10 cellular contexts compared by ENCODE assay signal in the genomic region with DNA sequence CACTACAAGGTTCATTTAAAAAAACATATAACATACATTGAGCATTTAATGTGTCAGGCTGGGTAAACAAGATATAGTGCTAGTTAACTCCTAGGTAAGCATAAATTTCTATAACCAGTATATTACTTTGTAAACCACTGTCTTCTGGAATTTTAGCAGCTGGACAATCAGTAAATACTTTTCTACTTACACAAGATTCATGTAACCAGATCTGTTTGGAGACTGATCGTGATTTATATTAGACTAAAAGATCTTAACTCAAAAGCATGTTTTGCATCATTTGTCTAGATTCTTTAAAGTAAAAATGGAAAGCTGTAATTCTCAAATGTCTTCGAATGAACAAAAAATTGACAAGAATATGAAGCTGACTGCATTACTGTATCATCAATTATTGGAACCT. TPM values are rescaled to one million over a fixed set of nuclear protein-coding genes. Genes with fewer than 3 reads are reported as not detected.
DNase-seq lines count a peak whose midpoint lies in the region; ATAC-seq and TF ChIP-seq lines count a peak whose summit lies in the region.
"Had no signal": no experiment of that assay in that cellular context is flagged by ENCODE, and none has a peak within 500 bp of the region (broad histone marks: within the 10 kb centered on the region; RNA-seq: fewer than 3 reads in every experiment).

No MANE protein-coding gene starts in this region.

- H3K9me3 ChIP-seq in Loucy (ENCODE audit: insufficient read depth, low read depth, low read length) (no peaks in the 10 kb centered on the region), colonic mucosa (no peaks in the 10 kb centered on the region)
- H3K9me3 ChIP-seq: thyroid gland had no signal

- H3K27ac ChIP-seq in ACC112 (ENCODE audit: low read depth, low read length) (no peak overlapping the region), colonic mucosa (peak overlapping the region; percentile 70)
- H3K27ac ChIP-seq: thyroid gland had no signal

- H2AFZ ChIP-seq in ACC112 (ENCODE audit: low read length, unreplicated experiment) (peak overlapping the region; percentile 75), Loucy (ENCODE audit: low read length) (peak overlapping the region; percentile 84; the same call in 1 of the 2 replicates)

- H3K27ac Mint-ChIP-seq in natural killer cell = no peak overlapping the region
- H3K27ac Mint-ChIP-seq in activated naive CD4-positive, alpha-beta T cell treated with anti-CD3 and anti-CD28 coated beads, Interleukin-2, amount 10 ng/mL, durations not matched to agents 7 days and 5 days = no peak overlapping the region
- H3K27ac Mint-ChIP-seq in activated CD4-positive, alpha-beta memory T cell treated with anti-CD3 and anti-CD28 coated beads, Interleukin-2, amount 10 ng/mL, durations not matched to agents 7 days and 5 days = no peak overlapping the region
- H3K27ac Mint-ChIP-seq: nephron progenitor cell had no signal

- CTCF ChIA-PET in activated naive CD4-positive, alpha-beta T cell treated with anti-CD3 and anti-CD28 coated beads, Interleukin-2, amount 10 ng/mL, durations not matched to agents 7 days and 5 days (lab: Charles Lee) = interaction anchor here (1.0 kb wide), 1 partner anchor 15 kb away, joined by 4 read pairs; the partner anchor contains the start of gene KCTD18
- CTCF ChIA-PET in activated CD4-positive, alpha-beta memory T cell treated with anti-CD3 and anti-CD28 coated beads, Interleukin-2, amount 10 ng/mL, durations not matched to agents 7 days and 5 days (lab: Charles Lee) = interaction anchor here (1.1 to 5.9 kb wide), 8 partner anchors 9 to 180 kb away, joined by 3 to 51 read pairs (median 4); partner anchors contain the start of gene KCTD18

- peak overlapping the region; percentile 92 for H3K4me3 Mint-ChIP-seq in natural killer cell
- H3K4me3 Mint-ChIP-seq in activated naive CD4-positive, alpha-beta T cell treated with anti-CD3 and anti-CD28 coated beads, Interleukin-2, amount 10 ng/mL, durations not matched to agents 7 days and 5 days = no peak overlapping the region
- no peak overlapping the region for H3K4me3 Mint-ChIP-seq in activated CD4-positive, alpha-beta memory T cell treated with anti-CD3 and anti-CD28 coated beads, Interleukin-2, amount 10 ng/mL, durations not matched to agents 7 days and 5 days

- H3F3A ChIP-seq in Loucy (ENCODE audit: low read depth) = no peaks in the 10 kb centered on the region

- H3K4me3 ChIP-seq in ACC112 (ENCODE audit: low read depth, low read length) (peak overlapping the region; percentile 83), Loucy (ENCODE audit: low read length, poor library complexity, severe bottlenecking) (peak overlapping the region; percentile 94), colonic mucosa (peak overlapping the region; percentile 76)

- no peaks in the 10 kb centered on the region for H3K9me2 ChIP-seq in Loucy (replicated peaks; ENCODE audit: low read depth, low read length)

- peaks cover 9 to 10% of the 10 kb centered on the region in 2 donors for H3K4me1 Mint-ChIP-seq in natural killer cell
- peaks cover 41% of the 10 kb centered on the region for H3K4me1 Mint-ChIP-seq in activated naive CD4-positive, alpha-beta T cell treated with anti-CD3 and anti-CD28 coated beads, Interleukin-2, amount 10 ng/mL, durations not matched to agents 7 days and 5 days
- peaks cover 46% of the 10 kb centered on the region for H3K4me1 Mint-ChIP-seq in activated CD4-positive, alpha-beta memory T cell treated with anti-CD3 and anti-CD28 coated beads, Interleukin-2, amount 10 ng/mL, durations not matched to agents 7 days and 5 days

- H3K9ac ChIP-seq in Loucy (ENCODE audit: low read depth, low read length, poor library complexity, severe bottlenecking) = no peak overlapping the region
- H3K9ac ChIP-seq in colonic mucosa (ENCODE audit: low read depth in 2 of 2, low read length in 2 of 2) = no peak overlapping the region

- intact Hi-C loops in colonic mucosa (cut with DNase I) (no loop called here), natural killer cell (cut with micrococcal nuclease) (loop anchor here (5.0 kb wide), 1 partner anchor 337 kb away; the partner anchor contains the start of gene CLK1)

- H3K36me3 Mint-ChIP-seq in natural killer cell = no peaks in the 10 kb centered on the region
- peaks cover 16% of the 10 kb centered on the region for H3K36me3 Mint-ChIP-seq in activated naive CD4-positive, alpha-beta T cell treated with anti-CD3 and anti-CD28 coated beads, Interleukin-2, amount 10 ng/mL, durations not matched to agents 7 days and 5 days
- peaks cover 22% of the 10 kb centered on the region for H3K36me3 Mint-ChIP-seq in activated CD4-positive, alpha-beta memory T cell treated with anti-CD3 and anti-CD28 coated beads, Interleukin-2, amount 10 ng/mL, durations not matched to agents 7 days and 5 days (ENCODE audit: low read depth)

- peaks cover 2 to 7% of the 10 kb centered on the region in 2 donors for H3K27me3 Mint-ChIP-seq in natural killer cell (ENCODE audit: low read depth in 2 of 2)
- H3K27me3 Mint-ChIP-seq in activated naive CD4-positive, alpha-beta T cell treated with anti-CD3 and anti-CD28 coated beads, Interleukin-2, amount 10 ng/mL, durations not matched to agents 7 days and 5 days = peaks cover 4% of the 10 kb centered on the region
- H3K27me3 Mint-ChIP-seq in activated CD4-positive, alpha-beta memory T cell treated with anti-CD3 and anti-CD28 coated beads, Interleukin-2, amount 10 ng/mL, durations not matched to agents 7 days and 5 days = peaks cover 3% of the 10 kb centered on the region

- DNase-seq in colonic mucosa (no peak), natural killer cell (no peak)
- DNase-seq in activated naive CD4-positive, alpha-beta T cell treated with anti-CD3 and anti-CD28 coated beads, Interleukin-2, amount 10 ng/mL, durations not matched to agents 7 days and 5 days = no peak
- no peak for DNase-seq in activated CD4-positive, alpha-beta memory T cell treated with anti-CD3 and anti-CD28 coated beads, Interleukin-2, amount 10 ng/mL, durations not matched to agents 7 days and 5 days
- DNase-seq: nephron progenitor cell, thyroid gland had no signal

- H4K20me1 ChIP-seq in Loucy (ENCODE audit: insufficient read depth, low read length, poor library complexity, severe bottlenecking) = peaks cover 9% of the 10 kb centered on the region

- H3K9me3 Mint-ChIP-seq in natural killer cell = no peaks in the 10 kb centered on the region
- H3K9me3 Mint-ChIP-seq in activated naive CD4-positive, alpha-beta T cell treated with anti-CD3 and anti-CD28 coated beads, Interleukin-2, amount 10 ng/mL, durations not matched to agents 7 days and 5 days = no peaks in the 10 kb centered on the region
- no peaks in the 10 kb centered on the region for H3K9me3 Mint-ChIP-seq in activated CD4-positive, alpha-beta memory T cell treated with anti-CD3 and anti-CD28 coated beads, Interleukin-2, amount 10 ng/mL, durations not matched to agents 7 days and 5 days
- H3K9me3 Mint-ChIP-seq: nephron progenitor cell had no signal

- H3K4me1 ChIP-seq in ACC112 (ENCODE audit: control insufficient read depth, insufficient read depth, low read length, unreplicated experiment) (peaks cover 24% of the 10 kb centered on the region), Loucy (ENCODE audit: insufficient read depth, low read length, poor library complexity, severe bottlenecking) (peaks cover 37% of the 10 kb centered on the region), colonic mucosa (peaks cover 4% of the 10 kb centered on the region)

- H3K36me3 ChIP-seq in ACC112 (ENCODE audit: insufficient read depth, low read length) = no peaks in the 10 kb centered on the region
- no peaks in the 10 kb centered on the region for H3K36me3 ChIP-seq in Loucy (ENCODE audit: insufficient read depth, low read length)
- H3K36me3 ChIP-seq in colonic mucosa = no peaks in the 10 kb centered on the region
- H3K36me3 ChIP-seq: thyroid gland had no signal

- peaks cover 39% of the 10 kb centered on the region for H3K79me2 ChIP-seq in ACC112 (ENCODE audit: control insufficient read depth, insufficient read depth, low read length, unreplicated experiment)
- H3K79me2 ChIP-seq in Loucy (ENCODE audit: insufficient read depth, low read length) = peaks cover 39% of the 10 kb centered on the region

- peak overlapping the region; percentile 74 for H3K4me2 ChIP-seq in Loucy (ENCODE audit: low read depth, low read length, poor library complexity, severe bottlenecking)

- H3K27me3 ChIP-seq in ACC112 (ENCODE audit: insufficient read depth, low read length) (no peaks in the 10 kb centered on the region; the same call in none of the 2 replicates), Loucy (ENCODE audit: insufficient read depth, low read length, poor library complexity, severe bottlenecking) (peaks cover 50% of the 10 kb centered on the region), colonic mucosa (no peaks in the 10 kb centered on the region)
- H3K27me3 ChIP-seq: thyroid gland had no signal

- ATAC-seq in natural killer cell (no peak), HG03159 (IDR thresholded peaks at IDR 0.05; ENCODE audit: unreplicated experiment) (no peak), HG02973 (IDR thresholded peaks at IDR 0.05; ENCODE audit: unreplicated experiment) (no peak)

- POLR2A ChIA-PET in activated CD4-positive, alpha-beta memory T cell treated with anti-CD3 and anti-CD28 coated beads, Interleukin-2, amount 10 ng/mL, durations not matched to agents 7 days and 5 days (lab: Charles Lee) = interaction anchor here (0.9 to 4.3 kb wide), 8 partner anchors 9 to 614 kb away, joined by 3 to 47 read pairs (median 6); partner anchors contain the start of genes C2orf69, KCTD18, MAIP1 and TYW5

- TF ChIP-seq CTCF in Loucy (conservative IDR thresholded peaks at IDR 0.05; ENCODE audit: low read length) = no peak
- TF ChIP-seq CTCF in colonic mucosa (IDR thresholded peaks at IDR 0.05) = no peak
- no peak for TF ChIP-seq CTCF in natural killer cell (IDR thresholded peaks at IDR 0.05)

RNA-seq across cellular contexts. Expression of gene SGO2, which starts 0.9 kb away (rescaled TPM):
- 10 to 100 TPM in 1 of 2 donors, 1 to 10 TPM in 1; 7.6 to 19.5 TPM for total RNA-seq in colonic mucosa
- total RNA-seq in natural killer cell = 1 to 10 TPM; 2.3 to 5.4 (median 3.1) TPM
- 10 to 100 TPM; 44.2 to 45.3 TPM for total RNA-seq in activated CD4-positive, alpha-beta memory T cell treated with anti-CD3 and anti-CD28 coated beads, Interleukin-2, amount 10 ng/mL, durations not matched to agents 7 days and 5 days

RNA-seq across cellular contexts. Expression of gene KCTD18, which starts 15.2 kb away (rescaled TPM):
- total RNA-seq in colonic mucosa = 10 to 100 TPM in 1 of 2 donors, 1 to 10 TPM in 1; 8.6 to 13.8 TPM
- total RNA-seq in natural killer cell = 10 to 100 TPM; 16.1 to 21.3 (median 20.9) TPM
- 10 to 100 TPM; 17.5 to 18.8 TPM for total RNA-seq in activated CD4-positive, alpha-beta memory T cell treated with anti-CD3 and anti-CD28 coated beads, Interleukin-2, amount 10 ng/mL, durations not matched to agents 7 days and 5 days
